24 cellular contexts compared by ENCODE assay signal in genomic region chrX:152884171-152884570, GRCh38.
"Had no signal": no experiment of that assay in that cellular context is flagged by ENCODE, and none has a peak within 500 bp of the region (broad histone marks: within the 10 kb centered on the region; RNA-seq: fewer than 3 reads in every experiment).

No MANE protein-coding gene starts in this region.

- DNase-seq: activated B cell treated with CpG ODN at 0.5 μM for 24 hours; activated CD4-positive, alpha-beta T cell treated with anti-CD3 and anti-CD28 coated beads for 4 hours; activated CD4-positive, alpha-beta T cell treated with anti-CD3 and anti-CD28 coated beads, Interleukin-2, amount 50 U/mL, for 48 hours; activated CD8-positive, alpha-beta memory T cell treated with anti-CD3 and anti-CD28 coated beads, Interleukin-2, amount 50 U/mL, for 48 hours; activated effector memory CD4-positive, alpha-beta T cell treated with Interleukin-2 at 50 U/mL for 16 hours; activated naive CD4-positive, alpha-beta T cell treated with anti-CD3 and anti-CD28 coated beads, Interleukin-2, amount 10 ng/mL, durations not matched to agents 7 days and 5 days; activated T-cell treated with anti-CD3 and anti-CD28 coated beads, Interleukin-2, amount 50 U/mL, for 72 hours; amygdala; dermis blood vessel endothelial cell; effector CD8-positive, alpha-beta T cell; foreskin keratinocyte; immature natural killer cell; left ventricle myocardium inferior; midbrain; natural killer cell; ovary; stimulated activated CD4-positive, alpha-beta T cell treated with anti-CD3 and anti-CD28 coated beads, Interleukin-12 subunit alpha, Interleukin-12 subunit beta, amount 100 ng/mL, for 4 hours; stomach; T-helper 9 cell had no signal

- H3K27me3 ChIP-seq: cardiac muscle cell, foreskin keratinocyte, ovary, suprapubic skin, tibial nerve had no signal

- H3K9me3 ChIP-seq: left ventricle myocardium inferior, neutrophil, ovary, prostate gland, suprapubic skin, tibial nerve had no signal

- H3K4me1 ChIP-seq: foreskin keratinocyte, left ventricle myocardium inferior, prostate gland, stomach, suprapubic skin, tibial nerve had no signal

- H3K36me3 ChIP-seq: cardiac muscle cell, left ventricle myocardium inferior, neutrophil, ovary, prostate gland, stomach, suprapubic skin, tibial nerve had no signal

- H3K4me3 ChIP-seq: cardiac muscle cell, left ventricle myocardium inferior, ovary, prostate gland, stomach, suprapubic skin, tibial nerve had no signal

- H3K27ac ChIP-seq: cardiac muscle cell, foreskin keratinocyte, left ventricle myocardium inferior, neutrophil, ovary, prostate gland, stomach, suprapubic skin, tibial nerve had no signal
